ENCODE assay signal across 17 cellular contexts in the genomic region with DNA sequence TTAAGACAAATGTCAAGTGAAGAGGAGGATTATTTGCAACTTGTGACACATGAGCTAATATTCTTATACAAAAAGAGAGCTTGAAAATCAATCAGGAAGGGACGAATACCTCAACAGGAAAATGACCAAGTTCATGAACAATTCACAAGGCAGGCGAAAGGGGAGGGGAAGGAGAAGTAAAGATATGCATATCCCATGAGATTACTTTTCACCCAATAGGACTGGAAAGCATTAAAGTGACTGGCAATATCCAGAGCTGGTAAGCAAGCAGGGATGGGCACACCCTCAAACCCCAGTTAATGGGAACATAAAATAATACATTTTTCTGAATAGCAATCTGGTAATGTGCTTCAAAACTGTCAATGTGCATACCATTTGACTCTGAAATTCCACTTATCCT.
DNase-seq lines count a peak whose midpoint lies in the region; ATAC-seq and TF ChIP-seq lines count a peak whose summit lies in the region.
"Had no signal": no experiment of that assay in that cellular context is flagged by ENCODE, and none has a peak within 500 bp of the region (broad histone marks: within the 10 kb centered on the region; RNA-seq: fewer than 3 reads in every experiment).

No MANE protein-coding gene starts in this region.

- H3K4me3 ChIP-seq in ACC112 (ENCODE audit: low read depth, low read length): peak overlapping the region; percentile 41
- H3K4me3 ChIP-seq in HCT116 (replicated peaks in 1 of 2; ENCODE audit: low read depth in 1 of 2, low read length in 2 of 2): no peak overlapping the region
- no peak overlapping the region for H3K4me3 ChIP-seq in fibroblast of the aortic adventitia (ENCODE audit: low read depth, low read length)

- intact Hi-C loops in HCT116 (cut with micrococcal nuclease): no loop called here

- ATAC-seq in HCT116: no peak
- no peak for ATAC-seq in HG03442 (IDR thresholded peaks at IDR 0.05; ENCODE audit: unreplicated experiment)

- H3K4me1 Mint-ChIP-seq in mesothelial cell of epicardium: peaks cover 14% of the 10 kb centered on the region

- TF ChIP-seq CTCF in HCT116 (IDR thresholded peaks at IDR 0.05 in 2 of 3, conservative IDR thresholded peaks at IDR 0.05 in 1 of 3; ENCODE audit: borderline replicate concordance in 1 of 3, insufficient read depth in 1 of 3, low read depth in 2 of 3, low read length in 2 of 3): no peak
- no peak for TF ChIP-seq CTCF in fibroblast of the aortic adventitia (IDR thresholded peaks at IDR 0.05; ENCODE audit: insufficient read depth, low read length)
- no peak for TF ChIP-seq CTCF in mesothelial cell of epicardium (IDR thresholded peaks at IDR 0.05; ENCODE audit: unreplicated experiment)

- TF ChIP-seq POLR2A in HCT116 (IDR thresholded peaks at IDR 0.05; ENCODE audit: borderline replicate concordance, extremely low read depth, insufficient read depth, insufficient read length): no peak

- RAD21 ChIA-PET in HCT116 (lab: Charles Lee; ENCODE audit: low non-redundant PET in 1 of 2, low total read pairs in 2 of 2, uncharacterized antibody in 2 of 2, unreplicated experiment in 2 of 2): no interaction called here

- H2AFZ ChIP-seq in ACC112 (ENCODE audit: low read length, unreplicated experiment): no peak overlapping the region
- peak overlapping the region; percentile 3 for H2AFZ ChIP-seq in HCT116 (ENCODE audit: low read depth, low read length, poor library complexity, severe bottlenecking)
- H2AFZ ChIP-seq: parathyroid adenoma had no signal

- H3K27me3 Mint-ChIP-seq in mesothelial cell of epicardium (ENCODE audit: low read depth): peaks cover 5% of the 10 kb centered on the region
- H3K27me3 Mint-ChIP-seq: memory B cell had no signal

- H3K27ac ChIP-seq in ACC112 (ENCODE audit: low read depth, low read length) (peak overlapping the region; percentile 94), HCT116 (ENCODE audit: low read depth, low read length) (no peak overlapping the region)
- H3K27ac ChIP-seq: HL-60, parathyroid adenoma, VCaP had no signal

- DNase-seq in HCT116 (ENCODE audit: low read depth, low spot score) (no peak), amniotic stem cell (lab: John Stamatoyannopoulos, UW) (peak; percentile 40), fibroblast of the aortic adventitia (ENCODE audit: low read depth) (peak; percentile 80), mesothelial cell of epicardium (ENCODE audit: low spot score in 2 of 2, unreplicated experiment in 2 of 2) (no peak), NCI-H1694 treated with DMSO at 0.1 percent for 48 hours (lab: John Stamatoyannopoulos, UW) (no peak)
- no peak for DNase-seq in effector CD8-positive, alpha-beta T cell (lab: John Stamatoyannopoulos, UW)
- DNase-seq: activated CD8-positive, alpha-beta memory T cell treated with anti-CD3 and anti-CD28 coated beads, Interleukin-2, amount 50 U/mL, for 4 hours; NCI-H1048; NCI-H2171 treated with DMSO at 0.1 percent for 48 hours; stimulated activated CD4-positive, alpha-beta T cell treated with anti-CD3 and anti-CD28 coated beads, Interleukin-15, amount 100 ng/mL, for 24 hours; stimulated activated CD8-positive, alpha-beta memory T cell treated with anti-CD3 and anti-CD28 coated beads, Interleukin-4, amount 100 ng/mL, for 48 hours had no signal

- no TSS peak for BruUV-seq in HCT116 (replicated peaks; lab: Mats Ljungman, UMichigan)

- no peak overlapping the region for H3K4me3 Mint-ChIP-seq in mesothelial cell of epicardium
- H3K4me3 Mint-ChIP-seq: memory B cell had no signal

- H3K4me1 ChIP-seq in ACC112 (ENCODE audit: control insufficient read depth, insufficient read depth, low read length, unreplicated experiment) (peaks cover 31% of the 10 kb centered on the region), HCT116 (ENCODE audit: control insufficient read depth in 1 of 2, insufficient read depth in 2 of 2, low read length in 2 of 2) (0 out of 4 replicates have a peak, but pooled peaks cover 0 to 3% of the 10 kb centered on the region in 2 experiments)
- H3K4me1 ChIP-seq: parathyroid adenoma had no signal

- TF ChIP-seq RAD21 in HCT116 (IDR thresholded peaks at IDR 0.05; ENCODE audit: low read depth): no peak

- no peaks in the 10 kb centered on the region for H3K9me3 Mint-ChIP-seq in mesothelial cell of epicardium
- H3K9me3 Mint-ChIP-seq: memory B cell had no signal

- H3K36me3 ChIP-seq in ACC112 (ENCODE audit: insufficient read depth, low read length): no peaks in the 10 kb centered on the region
- H3K36me3 ChIP-seq in HCT116 (ENCODE audit: control insufficient read depth in 1 of 2, insufficient read depth in 2 of 2, low read length in 2 of 2): no peaks in the 10 kb centered on the region

- H3K36me3 Mint-ChIP-seq in mesothelial cell of epicardium: no peaks in the 10 kb centered on the region
- H3K36me3 Mint-ChIP-seq: memory B cell had no signal

- no peak overlapping the region for H3K27ac Mint-ChIP-seq in mesothelial cell of epicardium
- H3K27ac Mint-ChIP-seq: memory B cell had no signal

- H3K9me3 ChIP-seq in HCT116 (ENCODE audit: control insufficient read depth in 1 of 2, insufficient read depth in 1 of 2, low read depth in 1 of 2, low read length in 2 of 2): no peaks in the 10 kb centered on the region

- no peaks in the 10 kb centered on the region for H3K9me2 ChIP-seq in HCT116 (ENCODE audit: insufficient read depth)

- CTCF ChIA-PET in HCT116 (lab: Charles Lee): no interaction called here

- POLR2A ChIA-PET in HCT116 (lab: Charles Lee): no interaction called here

- H3K79me2 ChIP-seq in ACC112 (ENCODE audit: control insufficient read depth, insufficient read depth, low read length, unreplicated experiment): no peaks in the 10 kb centered on the region
- H3K79me2 ChIP-seq in HCT116 (ENCODE audit: insufficient read depth, low read length): no peaks in the 10 kb centered on the region
- H3K79me2 ChIP-seq: parathyroid adenoma had no signal

- no peaks in the 10 kb centered on the region for H4K20me1 ChIP-seq in HCT116 (ENCODE audit: insufficient read depth)

- no peak overlapping the region for H3K9ac ChIP-seq in HCT116 (ENCODE audit: low read length)
- H3K9ac ChIP-seq: parathyroid adenoma had no signal

- H3K27me3 ChIP-seq in ACC112 (ENCODE audit: insufficient read depth, low read length) (no peaks in the 10 kb centered on the region), HCT116 (ENCODE audit: insufficient read depth, low read length) (no peaks in the 10 kb centered on the region)

- H3K4me2 ChIP-seq in HCT116 (ENCODE audit: low read length): no peak overlapping the region

TF ChIP-seq in HCT116, 20 proteins besides CTCF, POLR2A, EP300 and RAD21:
- no peak for TF ChIP-seq EGR1 (IDR thresholded peaks at IDR 0.05; ENCODE audit: low read depth)
- TF ChIP-seq SRF (IDR thresholded peaks at IDR 0.05; ENCODE audit: low read depth): no peak
- TF ChIP-seq SP1 (IDR thresholded peaks at IDR 0.05; ENCODE audit: low read depth): no peak
- no peak for TF ChIP-seq ZNF274 (IDR thresholded peaks at IDR 0.05; ENCODE audit: low read depth, low read length)
- no peak for TF ChIP-seq ELF1 (IDR thresholded peaks at IDR 0.05; ENCODE audit: borderline replicate concordance, low read depth)
- no peak for TF ChIP-seq TCF7L2 (IDR thresholded peaks at IDR 0.05; ENCODE audit: borderline replicate concordance, extremely low read depth, insufficient read depth, insufficient read length)
- TF ChIP-seq, protein P1, sequence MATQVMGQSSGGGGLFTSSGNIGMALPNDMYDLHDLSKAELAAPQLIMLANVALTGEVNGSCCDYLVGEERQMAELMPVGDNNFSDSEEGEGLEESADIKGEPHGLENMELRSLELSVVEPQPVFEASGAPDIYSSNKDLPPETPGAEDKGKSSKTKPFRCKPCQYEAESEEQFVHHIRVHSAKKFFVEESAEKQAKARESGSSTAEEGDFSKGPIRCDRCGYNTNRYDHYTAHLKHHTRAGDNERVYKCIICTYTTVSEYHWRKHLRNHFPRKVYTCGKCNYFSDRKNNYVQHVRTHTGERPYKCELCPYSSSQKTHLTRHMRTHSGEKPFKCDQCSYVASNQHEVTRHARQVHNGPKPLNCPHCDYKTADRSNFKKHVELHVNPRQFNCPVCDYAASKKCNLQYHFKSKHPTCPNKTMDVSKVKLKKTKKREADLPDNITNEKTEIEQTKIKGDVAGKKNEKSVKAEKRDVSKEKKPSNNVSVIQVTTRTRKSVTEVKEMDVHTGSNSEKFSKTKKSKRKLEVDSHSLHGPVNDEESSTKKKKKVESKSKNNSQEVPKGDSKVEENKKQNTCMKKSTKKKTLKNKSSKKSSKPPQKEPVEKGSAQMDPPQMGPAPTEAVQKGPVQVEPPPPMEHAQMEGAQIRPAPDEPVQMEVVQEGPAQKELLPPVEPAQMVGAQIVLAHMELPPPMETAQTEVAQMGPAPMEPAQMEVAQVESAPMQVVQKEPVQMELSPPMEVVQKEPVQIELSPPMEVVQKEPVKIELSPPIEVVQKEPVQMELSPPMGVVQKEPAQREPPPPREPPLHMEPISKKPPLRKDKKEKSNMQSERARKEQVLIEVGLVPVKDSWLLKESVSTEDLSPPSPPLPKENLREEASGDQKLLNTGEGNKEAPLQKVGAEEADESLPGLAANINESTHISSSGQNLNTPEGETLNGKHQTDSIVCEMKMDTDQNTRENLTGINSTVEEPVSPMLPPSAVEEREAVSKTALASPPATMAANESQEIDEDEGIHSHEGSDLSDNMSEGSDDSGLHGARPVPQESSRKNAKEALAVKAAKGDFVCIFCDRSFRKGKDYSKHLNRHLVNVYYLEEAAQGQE (IDR thresholded peaks at IDR 0.05; ENCODE audit: low read depth): no peak
- TF ChIP-seq FOSL1 (IDR thresholded peaks at IDR 0.05; ENCODE audit: low read depth): no peak
TF ChIP-seq in HCT116: peak in this region for 0.

Comparison
In these comparisons a context has a peak if more than half of its experiments do, and no peak if none do; other contexts are left out.
1. DNase-seq: peak in amniotic stem cell (single experiment) and fibroblast of the aortic adventitia (single experiment); none in HCT116 (single experiment), effector CD8-positive, alpha-beta T cell (single experiment), mesothelial cell of epicardium (0 of 2) and NCI-H1694 treated with DMSO at 0.1 percent for 48 hours (single experiment).